16 cellular contexts compared by ENCODE assay signal in the genomic region with DNA sequence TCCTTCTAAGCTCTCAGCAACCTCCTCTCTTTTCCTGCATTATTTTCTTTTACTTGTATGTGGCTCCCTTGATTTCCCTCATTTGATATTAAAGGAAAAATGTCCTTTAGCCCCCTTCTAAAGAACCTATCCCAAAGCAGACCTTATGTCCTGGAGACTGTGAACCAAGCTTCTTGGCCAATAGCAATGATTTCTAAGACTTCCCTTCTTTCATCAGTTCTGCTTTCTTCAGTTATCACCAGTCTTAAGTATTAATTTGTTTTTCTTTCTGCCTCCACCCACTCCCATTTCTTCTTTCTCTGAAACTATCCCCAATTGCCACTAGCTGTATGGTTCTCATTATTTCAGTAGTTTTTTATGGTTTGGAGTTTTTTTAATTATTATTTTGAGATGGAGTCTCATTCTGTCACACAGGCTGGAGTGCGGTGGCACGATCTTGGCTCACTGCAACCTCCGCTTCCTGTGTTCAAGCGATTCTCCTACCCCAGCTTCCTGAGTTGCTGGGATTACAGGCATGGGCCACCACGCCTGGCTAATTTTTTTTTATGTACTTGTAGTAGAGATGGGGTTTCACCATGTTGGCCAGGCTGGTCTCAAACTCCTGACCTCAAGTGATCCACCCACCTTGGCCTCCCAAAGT. TPM values are rescaled to one million over a fixed set of nuclear protein-coding genes. Genes with fewer than 3 reads are reported as not detected.
DNase-seq lines count a peak whose midpoint lies in the region; ATAC-seq lines count a peak whose summit lies in the region.
"Had no signal": no experiment of that assay in that cellular context is flagged by ENCODE, and none has a peak within 500 bp of the region (broad histone marks: within the 10 kb centered on the region; RNA-seq: fewer than 3 reads in every experiment).

No MANE protein-coding gene starts in this region.

- peak; percentile 40 for DNase-seq in NOMO-1 treated with DMSO at 0.1 percent for 48 hours (lab: John Stamatoyannopoulos, UW; ENCODE audit: unreplicated experiment)
- no peak for DNase-seq in NOMO-1 treated with dmso at 0.1 percent for 144 hours (lab: John Stamatoyannopoulos, UW; ENCODE audit: unreplicated experiment)
- DNase-seq in Kasumi-1 (lab: John Stamatoyannopoulos, UW) = peak; percentile 51 to 69
- DNase-seq in lung microvascular endothelial cell (ENCODE audit: low read depth in 2 of 2) = peak; percentile 76 to 78
- DNase-seq in SHP77 treated with DMSO at 0.1 percent for 48 hours (lab: John Stamatoyannopoulos, UW) = no peak
- DNase-seq in DMS153 treated with DMSO at 0.1 percent for 48 hours (lab: John Stamatoyannopoulos, UW; ENCODE audit: unreplicated experiment) = no peak
- DNase-seq in caudate nucleus (lab: John Stamatoyannopoulos, UW) = no peak
- DNase-seq: COR-L47, H9, KG1, NCI-H1694 treated with DMSO at 0.1 percent for 48 hours, SHP77 had no signal

- H3K27ac ChIP-seq in caudate nucleus (ENCODE audit: low read depth, low read length) = no peak overlapping the region
- H3K27ac ChIP-seq: 22Rv1 had no signal

- no peak overlapping the region for H3K27ac Mint-ChIP-seq in activated T-helper 17 cell treated with anti-CD3 and anti-CD28 coated beads, Interleukin-2, amount 50 U/mL, for 72 hours
- H3K27ac Mint-ChIP-seq: H9; stimulated activated memory B cell treated with anti-CD40 and anti-IgM and Interleukin-4, amounts not matched to agents 10 μg/mL and 1 μg/mL and 100 μg/mL, for 72 hours had no signal

- H3K9me3 Mint-ChIP-seq in activated T-helper 17 cell treated with anti-CD3 and anti-CD28 coated beads, Interleukin-2, amount 50 U/mL, for 72 hours = no peaks in the 10 kb centered on the region
- H3K9me3 Mint-ChIP-seq: H9 had no signal

- H3K4me3 Mint-ChIP-seq in activated T-helper 17 cell treated with anti-CD3 and anti-CD28 coated beads, Interleukin-2, amount 50 U/mL, for 72 hours = peak overlapping the region; percentile 24
- H3K4me3 Mint-ChIP-seq: H9; stimulated activated memory B cell treated with anti-CD40 and anti-IgM and Interleukin-4, amounts not matched to agents 10 μg/mL and 1 μg/mL and 100 μg/mL, for 72 hours had no signal

- ATAC-seq in activated T-helper 17 cell treated with anti-CD3 and anti-CD28 coated beads, Interleukin-2, amount 50 U/mL, for 72 hours (replicated peaks) = no peak
- ATAC-seq: sciatic nerve; stimulated activated memory B cell treated with anti-CD40 and anti-IgM and Interleukin-4, amounts not matched to agents 10 μg/mL and 1 μg/mL and 100 μg/mL, for 72 hours had no signal

- H3K4me1 Mint-ChIP-seq in activated T-helper 17 cell treated with anti-CD3 and anti-CD28 coated beads, Interleukin-2, amount 50 U/mL, for 72 hours = peaks cover 58% of the 10 kb centered on the region

- H3K27me3 Mint-ChIP-seq in activated T-helper 17 cell treated with anti-CD3 and anti-CD28 coated beads, Interleukin-2, amount 50 U/mL, for 72 hours = no peaks in the 10 kb centered on the region
- H3K27me3 Mint-ChIP-seq: stimulated activated memory B cell treated with anti-CD40 and anti-IgM and Interleukin-4, amounts not matched to agents 10 μg/mL and 1 μg/mL and 100 μg/mL, for 72 hours had no signal

- peaks cover 6% of the 10 kb centered on the region for H3K36me3 Mint-ChIP-seq in activated T-helper 17 cell treated with anti-CD3 and anti-CD28 coated beads, Interleukin-2, amount 50 U/mL, for 72 hours (ENCODE audit: low read depth)

RNA-seq across cellular contexts. Expression of a gene that starts 12.1 kb away (rescaled TPM):
- total RNA-seq in activated T-helper 17 cell treated with anti-CD3 and anti-CD28 coated beads, Interleukin-2, amount 50 U/mL, for 72 hours = 10 to 100 TPM; 64.5 to 76.9 TPM
- total RNA-seq in lung microvascular endothelial cell = 42.3 and 57.1 TPM in 2 replicates

Comparison
In these comparisons a context has a peak if more than half of its experiments do, and no peak if none do; other contexts are left out.
1. DNase-seq: peak in NOMO-1 treated with DMSO at 0.1 percent for 48 hours (single experiment), Kasumi-1 (2 of 2) and lung microvascular endothelial cell (2 of 2); none in NOMO-1 treated with dmso at 0.1 percent for 144 hours (single experiment), SHP77 treated with DMSO at 0.1 percent for 48 hours (single experiment), DMS153 treated with DMSO at 0.1 percent for 48 hours (single experiment) and caudate nucleus (0 of 61).